8 cellular contexts compared by ENCODE assay signal in genomic region chr22:40024201-40025061, GRCh38. TPM values are rescaled to one million over a fixed set of nuclear protein-coding genes. Genes with fewer than 3 reads are reported as not detected.
A peak's percentile ranks its signal among the peaks of the same experiment; 100 is the strongest.
DNase-seq lines count a peak whose midpoint lies in the region; ATAC-seq and TF ChIP-seq lines count a peak whose summit lies in the region.

No MANE protein-coding gene starts in this region.

- H3K4me3 ChIP-seq in ascending aorta, result no peak overlapping the region

- H3K9me3 ChIP-seq in ascending aorta, result no peaks in the 10 kb centered on the region

- TF ChIP-seq CTCF in ascending aorta (IDR thresholded peaks at IDR 0.05), result peak; percentile 49 to 76 (median 61)

- H3K27ac ChIP-seq in ascending aorta, result no peak overlapping the region

- no peak for ATAC-seq in GM19328 (IDR thresholded peaks at IDR 0.05; ENCODE audit: unreplicated experiment)
- ATAC-seq in HG03139 (IDR thresholded peaks at IDR 0.05; ENCODE audit: unreplicated experiment), result no peak

- intact Hi-C loops in ascending aorta (cut with DNase I), result loop anchor here (5.0 kb wide), 1 partner anchor 487 kb away; no protein-coding TSS in a partner anchor

- H3K27me3 ChIP-seq in ascending aorta, result no peaks in the 10 kb centered on the region

- H3K36me3 ChIP-seq in ascending aorta, result no peaks in the 10 kb centered on the region

- peak; percentile 81 for DNase-seq in ELF-1 (ENCODE audit: low read depth, low spot score)
- DNase-seq in MV-4-11 (lab: John Stamatoyannopoulos, UW), result peak; percentile 64
- DNase-seq in T-helper 22 cell (ENCODE audit: low read depth), result peak; percentile 23
- DNase-seq in ascending aorta (ENCODE audit: low spot score in 2 of 2), result no peak
- peak; percentile 40 to 44 for DNase-seq in hippocampal formation (lab: John Stamatoyannopoulos, UW)
- DNase-seq in stimulated activated CD4-positive, alpha-beta T cell treated with anti-CD3 and anti-CD28 coated beads, Interleukin-12 subunit alpha, Interleukin-12 subunit beta, amount 100 ng/mL, for 24 hours (ENCODE audit: low read depth in 2 of 2), result peak; percentile 24 to 47

- no peaks in the 10 kb centered on the region for H3K4me1 ChIP-seq in ascending aorta

RNA-seq across cellular contexts. Expression of gene FAM83F, which starts 29.7 kb away (rescaled TPM):
- not detected for total RNA-seq in ascending aorta

Comparison
In these comparisons a context has a peak if more than half of its experiments do, and no peak if none do; other contexts are left out.
1. DNase-seq: peak in ELF-1 (single experiment), MV-4-11 (single experiment), T-helper 22 cell (single experiment), hippocampal formation (2 of 2) and stimulated activated CD4-positive, alpha-beta T cell treated with anti-CD3 and anti-CD28 coated beads, Interleukin-12 subunit alpha, Interleukin-12 subunit beta, amount 100 ng/mL, for 24 hours (2 of 2); none in ascending aorta (0 of 2).